17 cellular contexts compared by ENCODE assay signal in genomic region chr9:88133547-88133946, GRCh38. TPM values are rescaled to one million over a fixed set of nuclear protein-coding genes. Genes with fewer than 3 reads are reported as not detected.
"Had no signal": no experiment of that assay in that cellular context is flagged by ENCODE, and none has a peak within 500 bp of the region (broad histone marks: within the 10 kb centered on the region; RNA-seq: fewer than 3 reads in every experiment).

No MANE protein-coding gene starts in this region.

RNA-seq across cellular contexts. Expression of gene SPATA31C2, which starts 4.7 kb away (rescaled TPM):
- total RNA-seq: colonic mucosa, endodermal cell, esophagus mucosa, gastrocnemius medialis, glomerular endothelial cell, hepatocyte, kidney, left lung, lower leg skin, lung microvascular endothelial cell, mucosa of gallbladder, psoas muscle, right cardiac atrium, spleen, suprapubic skin, transverse colon, upper lobe of right lung had no signal
